18 cellular contexts compared by ENCODE assay signal in genomic region chr16:3808308-3809063, GRCh38.
DNase-seq lines count a peak whose midpoint lies in the region; ATAC-seq, FAIRE-seq and TF ChIP-seq lines count a peak whose summit lies in the region.
"Had no signal": no experiment of that assay in that cellular context is flagged by ENCODE, and none has a peak within 500 bp of the region (broad histone marks: within the 10 kb centered on the region; RNA-seq: fewer than 3 reads in every experiment).

No MANE protein-coding gene starts in this region.

- no peak overlapping the region for H4K8ac ChIP-seq in H9 (replicated peaks; ENCODE audit: insufficient read length, low read depth, low read length)

- TF ChIP-seq POLR2A in H54 (IDR thresholded peaks at IDR 0.05; ENCODE audit: low read depth, low read length): no peak

- H3K4me2 ChIP-seq in H9 (ENCODE audit: insufficient read depth, insufficient read length, low read length): no peak overlapping the region

- no peaks in the 10 kb centered on the region for H3K23me2 ChIP-seq in H9 (ENCODE audit: insufficient read length, low read depth, low read length, poor library complexity, severe bottlenecking)

- FAIRE-seq in urothelium cell line (lab: Jason Lieb, UNC): no peak
- no peak for FAIRE-seq in H54 (lab: Jason Lieb, UNC)

- H3K79me2 ChIP-seq in H9 (ENCODE audit: insufficient read depth, low read length): peaks cover 7% of the 10 kb centered on the region; the same call in 1 of the 2 replicates

- H3K27ac ChIP-seq in H9 (ENCODE audit: insufficient read length, low read depth, low read length) (no peak overlapping the region), neutrophil (peak overlapping the region; percentile 17)
- H3K27ac ChIP-seq: foreskin keratinocyte, stomach had no signal

- no peak overlapping the region for H4K5ac ChIP-seq in H9 (ENCODE audit: insufficient read length, low read depth, low read length)

- intact Hi-C loops in dendritic cell treated with granulocyte-macrophage colony-stimulating factor and Interleukin-4, amounts not matched to agents 40 ng/mL and 50 ng/mL, for 4 days (cut with micrococcal nuclease): no loop called here

- peaks cover 3% of the 10 kb centered on the region for H4K20me1 ChIP-seq in H9 (ENCODE audit: control insufficient read depth, insufficient read depth, insufficient read length)

- H2BK20ac ChIP-seq in H9 (ENCODE audit: low read depth, low read length, poor library complexity, severe bottlenecking): no peak overlapping the region

- H3K36me3 Mint-ChIP-seq in activated naive CD4-positive, alpha-beta T cell treated with anti-CD3 and anti-CD28 coated beads, Interleukin-2, amount 10 ng/mL, durations not matched to agents 7 days and 5 days: peaks cover 59% of the 10 kb centered on the region
- H3K36me3 Mint-ChIP-seq in H9 (ENCODE audit: insufficient read depth in 1 of 3, low read depth in 3 of 3): peaks cover 13 to 34% (median 30%) of the 10 kb centered on the region in 3 experiments; a peak in 6 of 7 replicates
- H3K36me3 Mint-ChIP-seq in dendritic cell treated with granulocyte-macrophage colony-stimulating factor and Interleukin-4, amounts not matched to agents 40 ng/mL and 50 ng/mL, for 4 days (ENCODE audit: low read depth): peaks cover 76% of the 10 kb centered on the region

- H3K14ac ChIP-seq in H9 (ENCODE audit: insufficient read depth, low read length): no peak overlapping the region; the same call in 1 of the 2 replicates

- no peak overlapping the region for H4K91ac ChIP-seq in H9 (ENCODE audit: insufficient read length, low read depth, low read length)

- no peak overlapping the region for H3K18ac ChIP-seq in H9 (ENCODE audit: insufficient read length, low read depth, low read length)

- no peak overlapping the region for H3K56ac ChIP-seq in H9 (ENCODE audit: insufficient read length, low read depth, low read length)

- H2BK12ac ChIP-seq in H9 (ENCODE audit: insufficient read length, low read depth, low read length): no peak overlapping the region

- DNase-seq in activated naive CD4-positive, alpha-beta T cell treated with anti-CD3 and anti-CD28 coated beads, Interleukin-2, amount 10 ng/mL, durations not matched to agents 7 days and 5 days: no peak
- no peak for DNase-seq in activated naive CD4-positive, alpha-beta T cell treated with anti-CD3 and anti-CD28 coated beads, Interleukin-2, amount 50 U/mL, for 16 hours
- DNase-seq in H9 (no peak), urothelium cell line (ENCODE audit: low spot score) (no peak), H54 (ENCODE audit: insufficient read length, low spot score) (no peak)
- DNase-seq: activated CD4-positive, alpha-beta T cell treated with anti-CD3 and anti-CD28 coated beads, Interleukin-2, amount 50 U/mL, for 4 hours; COR-L47; foreskin keratinocyte; kidney glomerular epithelial cell; midbrain; NCI-H1436; NCI-H774; occipital lobe; stimulated activated CD4-positive, alpha-beta T cell treated with anti-CD3 and anti-CD28 coated beads, Interleukin-15, amount 100 ng/mL, for 24 hours; stomach had no signal

- H2BK5ac ChIP-seq in H9 (ENCODE audit: insufficient read length, low read length): no peak overlapping the region

- no peak overlapping the region for H3K4me3 Mint-ChIP-seq in activated naive CD4-positive, alpha-beta T cell treated with anti-CD3 and anti-CD28 coated beads, Interleukin-2, amount 10 ng/mL, durations not matched to agents 7 days and 5 days
- H3K4me3 Mint-ChIP-seq in H9: no peak overlapping the region
- no peak overlapping the region for H3K4me3 Mint-ChIP-seq in dendritic cell treated with granulocyte-macrophage colony-stimulating factor and Interleukin-4, amounts not matched to agents 40 ng/mL and 50 ng/mL, for 4 days

- peaks cover 23% of the 10 kb centered on the region for H3K79me1 ChIP-seq in H9 (ENCODE audit: insufficient read depth, low read depth, low read length, poor library complexity, severe bottlenecking)

- H2AK5ac ChIP-seq in H9 (ENCODE audit: insufficient read length, low read length): no peak overlapping the region

- H3K27ac Mint-ChIP-seq in activated naive CD4-positive, alpha-beta T cell treated with anti-CD3 and anti-CD28 coated beads, Interleukin-2, amount 10 ng/mL, durations not matched to agents 7 days and 5 days: peak overlapping the region; percentile 86
- peak overlapping the region; percentile 59 to 68 (median 64); a peak in 5 of 7 replicates for H3K27ac Mint-ChIP-seq in H9
- H3K27ac Mint-ChIP-seq in dendritic cell treated with granulocyte-macrophage colony-stimulating factor and Interleukin-4, amounts not matched to agents 40 ng/mL and 50 ng/mL, for 4 days: peak overlapping the region; percentile 9

- no peak overlapping the region for H3K4ac ChIP-seq in H9 (ENCODE audit: low read depth, low read length)

- peaks cover 73% of the 10 kb centered on the region for H3K4me1 Mint-ChIP-seq in activated naive CD4-positive, alpha-beta T cell treated with anti-CD3 and anti-CD28 coated beads, Interleukin-2, amount 10 ng/mL, durations not matched to agents 7 days and 5 days
- peaks cover 40% of the 10 kb centered on the region in 2 experiments for H3K4me1 Mint-ChIP-seq in H9
- peaks cover 66% of the 10 kb centered on the region for H3K4me1 Mint-ChIP-seq in dendritic cell treated with granulocyte-macrophage colony-stimulating factor and Interleukin-4, amounts not matched to agents 40 ng/mL and 50 ng/mL, for 4 days (ENCODE audit: low read depth)

- H3K36me3 ChIP-seq in neutrophil: peaks cover 29% of the 10 kb centered on the region

- no peak overlapping the region for H2BK15ac ChIP-seq in H9 (ENCODE audit: low read depth, low read length)

- no peak overlapping the region for H2AFZ ChIP-seq in H9 (ENCODE audit: low read length)

- H3K9me3 ChIP-seq in H9 (ENCODE audit: control insufficient read depth, low read depth, low read length) (no peaks in the 10 kb centered on the region), neutrophil (no peaks in the 10 kb centered on the region)
- H3K9me3 ChIP-seq: stomach had no signal

- no peak overlapping the region for H3K9ac ChIP-seq in H9 (ENCODE audit: extremely low read depth, insufficient read length, low read length)

- CTCF ChIA-PET in activated naive CD4-positive, alpha-beta T cell treated with anti-CD3 and anti-CD28 coated beads, Interleukin-2, amount 10 ng/mL, durations not matched to agents 7 days and 5 days (lab: Charles Lee): no interaction called here

- TF ChIP-seq CTCF in H9 (conservative IDR thresholded peaks at IDR 0.05) (no peak), neutrophil (IDR thresholded peaks at IDR 0.05) (no peak)

- no peak overlapping the region for H2BK120ac ChIP-seq in H9 (ENCODE audit: low read depth, low read length, poor library complexity, severe bottlenecking)

- H3K27me3 ChIP-seq in H9 (ENCODE audit: insufficient read depth, low read length): no peaks in the 10 kb centered on the region
- no peaks in the 10 kb centered on the region for H3K27me3 ChIP-seq in neutrophil
- H3K27me3 ChIP-seq: foreskin keratinocyte, stomach had no signal

- WGBS in H9 (ENCODE audit: extremely low coverage, insufficient read length, low lambda C conversion rate): no CpG with 5 or more reads among the region's 9 CpGs

- no peaks in the 10 kb centered on the region for H3K9me3 Mint-ChIP-seq in activated naive CD4-positive, alpha-beta T cell treated with anti-CD3 and anti-CD28 coated beads, Interleukin-2, amount 10 ng/mL, durations not matched to agents 7 days and 5 days
- H3K9me3 Mint-ChIP-seq in H9: no peaks in the 10 kb centered on the region
- no peaks in the 10 kb centered on the region for H3K9me3 Mint-ChIP-seq in dendritic cell treated with granulocyte-macrophage colony-stimulating factor and Interleukin-4, amounts not matched to agents 40 ng/mL and 50 ng/mL, for 4 days

- H3K27me3 Mint-ChIP-seq in activated naive CD4-positive, alpha-beta T cell treated with anti-CD3 and anti-CD28 coated beads, Interleukin-2, amount 10 ng/mL, durations not matched to agents 7 days and 5 days: no peaks in the 10 kb centered on the region
- H3K27me3 Mint-ChIP-seq in H9 (ENCODE audit: low read depth): no peaks in the 10 kb centered on the region
- no peaks in the 10 kb centered on the region for H3K27me3 Mint-ChIP-seq in dendritic cell treated with granulocyte-macrophage colony-stimulating factor and Interleukin-4, amounts not matched to agents 40 ng/mL and 50 ng/mL, for 4 days

- no peak overlapping the region for H3K23ac ChIP-seq in H9 (ENCODE audit: insufficient read length, low read depth, low read length)

- no peak for ATAC-seq in GM18520 (IDR thresholded peaks at IDR 0.05; ENCODE audit: unreplicated experiment)
- ATAC-seq: foreskin keratinocyte had no signal

- H3T11ph ChIP-seq in H9 (ENCODE audit: low read length): no peak overlapping the region

- no peak overlapping the region for H3K4me3 ChIP-seq in neutrophil (ENCODE audit: low read depth in 1 of 2, low read length in 1 of 2)
- H3K4me3 ChIP-seq: stomach had no signal

- H3K4me1 ChIP-seq in H9 (ENCODE audit: insufficient read depth, low read length): peaks cover 8% of the 10 kb centered on the region; the same call in 1 of the 2 replicates
- peaks cover 8 to 32% of the 10 kb centered on the region in 2 experiments for H3K4me1 ChIP-seq in neutrophil (ENCODE audit: control insufficient read depth in 1 of 2, insufficient read depth in 1 of 2, low read depth in 1 of 2, low read length in 1 of 2)
- H3K4me1 ChIP-seq: foreskin keratinocyte had no signal

Comparison
In these comparisons a context has a peak if more than half of its experiments do, and no peak if none do; other contexts are left out.
1. H3K27ac Mint-ChIP-seq: peak in every context shown above with its lines; median percentile 86 in activated naive CD4-positive, alpha-beta T cell treated with anti-CD3 and anti-CD28 coated beads, Interleukin-2, amount 10 ng/mL, durations not matched to agents 7 days and 5 days; 64 in H9; 9 in dendritic cell treated with granulocyte-macrophage colony-stimulating factor and Interleukin-4, amounts not matched to agents 40 ng/mL and 50 ng/mL, for 4 days.